ENCODE assay signal across 8 cellular contexts in the genomic region with DNA sequence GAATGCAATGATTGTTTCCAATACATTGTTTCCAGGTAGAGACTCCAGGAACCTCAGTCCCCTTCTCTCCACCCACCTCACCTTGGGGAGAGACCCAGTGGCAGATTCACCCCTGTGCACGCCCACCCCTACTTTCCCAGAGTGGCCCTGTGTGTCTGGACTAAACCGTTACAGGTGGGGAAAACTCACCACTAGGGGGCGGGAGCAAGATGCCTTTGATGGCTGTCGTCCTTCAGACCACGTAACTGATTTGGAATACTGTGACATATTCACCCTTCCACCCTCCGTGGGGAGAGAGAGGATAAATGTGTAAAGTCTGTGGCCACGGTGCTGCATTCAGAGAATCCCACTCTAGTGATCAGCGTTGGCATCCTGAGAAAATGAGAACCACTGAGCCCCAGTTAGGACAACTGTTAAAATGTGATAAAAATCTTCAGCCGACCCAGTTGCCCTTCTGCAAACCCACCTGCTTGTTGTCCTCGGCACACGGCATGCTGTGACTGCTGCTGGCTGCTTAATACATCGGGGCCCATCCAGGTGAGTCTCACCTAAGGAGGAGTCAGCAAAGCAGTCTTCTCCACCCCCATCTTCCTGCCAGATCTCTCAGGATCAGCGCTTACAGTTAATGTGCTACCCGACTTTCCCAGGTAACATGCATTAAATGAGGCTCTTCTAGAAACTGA. TPM values are rescaled to one million over a fixed set of nuclear protein-coding genes. Genes with fewer than 3 reads are reported as not detected.
DNase-seq lines count a peak whose midpoint lies in the region; ATAC-seq and TF ChIP-seq lines count a peak whose summit lies in the region.

No MANE protein-coding gene starts in this region.

- 51 to 59% methylated on average over 8 to 14 of the region's 14 CpGs for WGBS in endodermal cell (ENCODE audit: insufficient coverage in 1 of 2, insufficient read length in 1 of 2), 2 experiments

- ATAC-seq in HG03108 (IDR thresholded peaks at IDR 0.05; ENCODE audit: unreplicated experiment), result peak; percentile 56

- H3K4me1 ChIP-seq in endodermal cell (ENCODE audit: control insufficient read depth, insufficient read depth, low read length), result peaks cover 3% of the 10 kb centered on the region

- no peaks in the 10 kb centered on the region for H3K27me3 Mint-ChIP-seq in endodermal cell (ENCODE audit: insufficient read depth)

- H3K27me3 ChIP-seq in endodermal cell (ENCODE audit: control insufficient read depth, insufficient read depth, low read length, poor library complexity, severe bottlenecking), result no peaks in the 10 kb centered on the region

- H3K9ac ChIP-seq in endodermal cell (ENCODE audit: extremely low read depth, low read length, poor library complexity, severe bottlenecking), result no peak overlapping the region

- TF ChIP-seq CTCF in endodermal cell (conservative IDR thresholded peaks at IDR 0.05), result peak; percentile 93

- no peak overlapping the region for H3K4me3 ChIP-seq in endodermal cell (ENCODE audit: low read length)

- H3K4me3 Mint-ChIP-seq in endodermal cell, result no peak overlapping the region

- peak; percentile 86 for DNase-seq in activated gamma-delta T cell treated with Interleukin-2 at 50 U/mL for 16 hours
- no peak for DNase-seq in activated gamma-delta T cell (lab: John Stamatoyannopoulos, UW)
- peak; percentile 80 for DNase-seq in NCI-H748 (lab: John Stamatoyannopoulos, UW; ENCODE audit: unreplicated experiment)
- peak; percentile 66 to 68 for DNase-seq in activated CD8-positive, alpha-beta memory T cell treated with anti-CD3 and anti-CD28 coated beads for 4 hours (ENCODE audit: low read depth in 2 of 2)
- peak; percentile 93 for DNase-seq in endodermal cell
- peak; percentile 77 for DNase-seq in midbrain (lab: John Stamatoyannopoulos, UW)
- peak; percentile 55 to 72 for DNase-seq in stimulated activated CD8-positive, alpha-beta memory T cell treated with anti-CD3 and anti-CD28 coated beads, Interleukin-4, amount 100 ng/mL, for 4 hours (ENCODE audit: low read depth in 2 of 2, low spot score in 1 of 2)

- peak overlapping the region; percentile 17 for H3K27ac Mint-ChIP-seq in endodermal cell

- peaks cover 28% of the 10 kb centered on the region for H3K36me3 Mint-ChIP-seq in endodermal cell (ENCODE audit: low read depth)

- peaks cover 8% of the 10 kb centered on the region for H3K4me1 Mint-ChIP-seq in endodermal cell

- H3K36me3 ChIP-seq in endodermal cell (ENCODE audit: control insufficient read depth, insufficient read depth, low read length), result peaks cover 24% of the 10 kb centered on the region

- no peak overlapping the region for H3K27ac ChIP-seq in endodermal cell (ENCODE audit: low read depth, low read length)

- H3K9me3 ChIP-seq in endodermal cell (ENCODE audit: control insufficient read depth, low read length), result no peaks in the 10 kb centered on the region

- no peaks in the 10 kb centered on the region for H3K9me3 Mint-ChIP-seq in endodermal cell

RNA-seq across cellular contexts. Expression of a gene that starts 41.5 kb away (rescaled TPM):
- total RNA-seq in endodermal cell, result 10 to 100 TPM; 21.7 to 21.9 TPM
- polyA plus RNA-seq in endodermal cell (2013, experiment 1 of 2), result 22.0 TPM
- polyA plus RNA-seq in endodermal cell (2013, experiment 2 of 2), result 25.1 TPM
